Comparison of ENCODE assay signal across 8 cellular contexts in genomic region chr15:92683511-92683834, GRCh38. TPM values are rescaled to one million over a fixed set of nuclear protein-coding genes. Genes with fewer than 3 reads are reported as not detected.
A peak's percentile ranks its signal among the peaks of the same experiment; 100 is the strongest.
DNase-seq lines count a peak whose midpoint lies in the region; ATAC-seq and TF ChIP-seq lines count a peak whose summit lies in the region.

No MANE protein-coding gene starts in this region.

- no peak for DNase-seq in A673 (ENCODE audit: low spot score)
- DNase-seq in ascending aorta (ENCODE audit: low spot score in 2 of 2), result no peak
- peak; percentile 62 for DNase-seq in left lobe of liver (ENCODE audit: low spot score)
- DNase-seq in activated CD8-positive, alpha-beta memory T cell treated with anti-CD3 and anti-CD28 coated beads, Interleukin-2, amount 10 ng/mL, durations not matched to agents 7 days and 5 days, result no peak
- no peak for DNase-seq in stimulated activated CD4-positive, alpha-beta T cell treated with anti-CD3 and anti-CD28 coated beads, Interleukin-4, amount 100 ng/mL, for 1 hour

- H3K9me3 ChIP-seq in A673 (ENCODE audit: low read depth, low read length, poor library complexity, severe bottlenecking), result no peaks in the 10 kb centered on the region
- H3K9me3 ChIP-seq in ascending aorta, result no peaks in the 10 kb centered on the region

- H3K4me1 Mint-ChIP-seq in activated CD8-positive, alpha-beta memory T cell treated with anti-CD3 and anti-CD28 coated beads, Interleukin-2, amount 10 ng/mL, durations not matched to agents 7 days and 5 days, result no peaks in the 10 kb centered on the region

- H3K36me3 Mint-ChIP-seq in activated CD8-positive, alpha-beta memory T cell treated with anti-CD3 and anti-CD28 coated beads, Interleukin-2, amount 10 ng/mL, durations not matched to agents 7 days and 5 days, result no peaks in the 10 kb centered on the region

- H3K36me3 ChIP-seq in A673 (ENCODE audit: insufficient read depth, low read length, poor library complexity, severe bottlenecking) (no peaks in the 10 kb centered on the region), ascending aorta (no peaks in the 10 kb centered on the region)

- POLR2A ChIA-PET in A673 (lab: Charles Lee; ENCODE audit: low non-redundant PET), result no interaction called here

- peaks cover 6% of the 10 kb centered on the region for H3K27me3 Mint-ChIP-seq in activated CD8-positive, alpha-beta memory T cell treated with anti-CD3 and anti-CD28 coated beads, Interleukin-2, amount 10 ng/mL, durations not matched to agents 7 days and 5 days

- TF ChIP-seq CTCF in A673 (conservative IDR thresholded peaks at IDR 0.05; ENCODE audit: low read depth, low read length) (peak; percentile 31; the same call in 1 of the 2 replicates), ascending aorta (IDR thresholded peaks at IDR 0.05) (peak; percentile 26 to 59 (median 29))

- peaks cover 7% of the 10 kb centered on the region for H3K4me1 ChIP-seq in A673 (ENCODE audit: insufficient read depth, low read length, poor library complexity, severe bottlenecking)
- H3K4me1 ChIP-seq in ascending aorta, result peaks cover 0 to 2% of the 10 kb centered on the region in 2 donors

- no peak overlapping the region for H3K4me3 Mint-ChIP-seq in activated CD8-positive, alpha-beta memory T cell treated with anti-CD3 and anti-CD28 coated beads, Interleukin-2, amount 10 ng/mL, durations not matched to agents 7 days and 5 days

- H3K27me3 ChIP-seq in A673 (replicated peaks; ENCODE audit: insufficient read depth, low read depth, low read length, poor library complexity), result no peaks in the 10 kb centered on the region
- H3K27me3 ChIP-seq in ascending aorta, result no peaks in the 10 kb centered on the region

- no TSS peak for BruUV-seq in A673 (replicated peaks; lab: Mats Ljungman, UMichigan)

- peak; percentile 77 for ATAC-seq in GM21576 (IDR thresholded peaks at IDR 0.05; ENCODE audit: unreplicated experiment)
- peak; percentile 99 for ATAC-seq in left lobe of liver
- no peak for ATAC-seq in HG03521 (IDR thresholded peaks at IDR 0.05; ENCODE audit: unreplicated experiment)
- no peak for ATAC-seq in activated CD8-positive, alpha-beta memory T cell treated with anti-CD3 and anti-CD28 coated beads, Interleukin-2, amount 10 ng/mL, durations not matched to agents 7 days and 5 days
- ATAC-seq in GM19463 (IDR thresholded peaks at IDR 0.05; ENCODE audit: unreplicated experiment), result no peak

- no peaks in the 10 kb centered on the region for H3K9me3 Mint-ChIP-seq in activated CD8-positive, alpha-beta memory T cell treated with anti-CD3 and anti-CD28 coated beads, Interleukin-2, amount 10 ng/mL, durations not matched to agents 7 days and 5 days (ENCODE audit: low read depth)

- intact Hi-C loops in A673 (cut with micrococcal nuclease; ENCODE audit: unreplicated experiment), result no loop called here
- intact Hi-C loops in ascending aorta (cut with DNase I), result loop anchor here (10.0 kb wide), 1 partner anchor 159 kb away; no protein-coding TSS in a partner anchor

- CTCF ChIA-PET in A673 (lab: Charles Lee), result interaction anchor here (0.7 to 1.0 kb wide), 2 partner anchors 162 to 302 kb away, joined by 3 to 4 read pairs; no protein-coding TSS in a partner anchor
- CTCF ChIA-PET in activated CD8-positive, alpha-beta memory T cell treated with anti-CD3 and anti-CD28 coated beads, Interleukin-2, amount 10 ng/mL, durations not matched to agents 7 days and 5 days (lab: Charles Lee), result no interaction called here

- no peak overlapping the region for H3K27ac ChIP-seq in A673 (ENCODE audit: low read depth, low read length, poor library complexity, severe bottlenecking)
- no peak overlapping the region for H3K27ac ChIP-seq in ascending aorta

- no peak overlapping the region for H3K27ac Mint-ChIP-seq in activated CD8-positive, alpha-beta memory T cell treated with anti-CD3 and anti-CD28 coated beads, Interleukin-2, amount 10 ng/mL, durations not matched to agents 7 days and 5 days

- H3K4me3 ChIP-seq in A673 (ENCODE audit: low read depth, low read length, poor library complexity, severe bottlenecking) (no peak overlapping the region), ascending aorta (no peak overlapping the region)

RNA-seq across cellular contexts. Expression of gene FAM174B, which starts 27.9 kb away (rescaled TPM):
- total RNA-seq in A673 (2021) (2.7 and 3.7 TPM in 2 replicates), ascending aorta (5.2 TPM), left lobe of liver (4.3 TPM)
- 1 to 10 TPM; 1.8 to 3.3 TPM for total RNA-seq in activated CD8-positive, alpha-beta memory T cell treated with anti-CD3 and anti-CD28 coated beads, Interleukin-2, amount 10 ng/mL, durations not matched to agents 7 days and 5 days

Comparison
In these comparisons a context has a peak if more than half of its experiments do, and no peak if none do; other contexts are left out.
1. ATAC-seq: peak in GM21576 (single experiment) and left lobe of liver (single experiment); none in HG03521 (single experiment), activated CD8-positive, alpha-beta memory T cell treated with anti-CD3 and anti-CD28 coated beads, Interleukin-2, amount 10 ng/mL, durations not matched to agents 7 days and 5 days (single experiment) and GM19463 (single experiment).